ENCODE assay signal across 12 cellular contexts in genomic region chrX:118350221-118350620, GRCh38. TPM values are rescaled to one million over a fixed set of nuclear protein-coding genes. Genes with fewer than 3 reads are reported as not detected.
DNase-seq lines count a peak whose midpoint lies in the region; ATAC-seq lines count a peak whose summit lies in the region.
"Had no signal": no experiment of that assay in that cellular context is flagged by ENCODE, and none has a peak within 500 bp of the region (broad histone marks: within the 10 kb centered on the region; RNA-seq: fewer than 3 reads in every experiment).

No MANE protein-coding gene starts in this region.

- POLR2A ChIA-PET in naive thymus-derived CD8-positive, alpha-beta T cell (lab: Charles Lee), result no interaction called here

- no peaks in the 10 kb centered on the region for H3K9me3 ChIP-seq in neuronal stem cell (replicated peaks in 1 of 2; ENCODE audit: control insufficient read depth in 2 of 2, insufficient read depth in 1 of 2, low read depth in 1 of 2, low read length in 2 of 2)

- no peak for ATAC-seq in naive thymus-derived CD8-positive, alpha-beta T cell
- ATAC-seq in GM18502 (IDR thresholded peaks at IDR 0.05; ENCODE audit: poor library complexity, unreplicated experiment), result no peak
- ATAC-seq: activated CD4-positive, CD25-positive, alpha-beta regulatory T cell treated with anti-CD3 and anti-CD28 coated beads, Interleukin-2, amount 50 U/mL, for 24 hours had no signal

- H2BK120ac ChIP-seq in neuronal stem cell (ENCODE audit: low read depth, low read length), result no peak overlapping the region

- no peaks in the 10 kb centered on the region for H3K27me3 ChIP-seq in neuronal stem cell (ENCODE audit: control insufficient read depth in 3 of 3, insufficient read depth in 3 of 3, low read depth in 1 of 3, low read length in 3 of 3)

- no peak overlapping the region for H3K9ac ChIP-seq in neuronal stem cell (ENCODE audit: low read depth, low read length, poor library complexity)

- H3K9me3 Mint-ChIP-seq in naive thymus-derived CD8-positive, alpha-beta T cell, result no peaks in the 10 kb centered on the region

- no peak overlapping the region for H3K4ac ChIP-seq in neuronal stem cell (ENCODE audit: low read length)

- no peak overlapping the region for H2BK12ac ChIP-seq in neuronal stem cell (ENCODE audit: low read length)

- WGBS in neuronal stem cell (ENCODE audit: extremely low coverage in 2 of 2, insufficient read length in 2 of 2, insufficient replicate concordance in 1 of 2), 2 donors, result no CpG with 5 or more reads among the region's 6 CpGs

- H3K14ac ChIP-seq in neuronal stem cell (ENCODE audit: low read length), result no peak overlapping the region

- H3K4me3 Mint-ChIP-seq in naive thymus-derived CD8-positive, alpha-beta T cell, result peak overlapping the region in 6 of 10 donors; percentile 3 to 50 (median 32)

- H3K23ac ChIP-seq in neuronal stem cell (ENCODE audit: low read depth, low read length, poor library complexity), result no peak overlapping the region

- H3K27ac ChIP-seq in neuronal stem cell (replicated peaks; ENCODE audit: low read length), result no peak overlapping the region

- no peaks in the 10 kb centered on the region for H3K36me3 ChIP-seq in neuronal stem cell (replicated peaks in 1 of 2; ENCODE audit: control insufficient read depth in 2 of 2, insufficient read depth in 2 of 2, low read length in 2 of 2)

- peaks cover 0 to 25% of the 10 kb centered on the region in 2 donors for H3K4me1 ChIP-seq in neuronal stem cell (ENCODE audit: control insufficient read depth in 2 of 2, insufficient read depth in 1 of 2, low read depth in 1 of 2, low read length in 2 of 2)

- peak overlapping the region in 3 of 10 donors; percentile 12 to 38 (median 16) for H3K27ac Mint-ChIP-seq in naive thymus-derived CD8-positive, alpha-beta T cell

- H3K18ac ChIP-seq in neuronal stem cell (ENCODE audit: low read length), result no peak overlapping the region

- no peaks in the 10 kb centered on the region for H3K27me3 Mint-ChIP-seq in naive thymus-derived CD8-positive, alpha-beta T cell

- H2BK15ac ChIP-seq in neuronal stem cell (ENCODE audit: low read length), result no peak overlapping the region

- H4K8ac ChIP-seq in neuronal stem cell (ENCODE audit: low read depth, low read length), result no peak overlapping the region

- H4K91ac ChIP-seq in neuronal stem cell (ENCODE audit: low read depth, low read length, poor library complexity), result no peak overlapping the region

- no peaks in the 10 kb centered on the region for H3K36me3 Mint-ChIP-seq in naive thymus-derived CD8-positive, alpha-beta T cell

- no peaks in the 10 kb centered on the region for H3K79me1 ChIP-seq in neuronal stem cell (ENCODE audit: low read depth, low read length)

- no peak overlapping the region for H3K4me3 ChIP-seq in neuronal stem cell (ENCODE audit: low read length in 2 of 2)

- H2AK5ac ChIP-seq in neuronal stem cell (ENCODE audit: low read depth, low read length), result no peak overlapping the region

- peak; percentile 11 for DNase-seq in GM03348 (ENCODE audit: low spot score)
- DNase-seq in NCI-H226, result peak; percentile 42
- peak; percentile 63 for DNase-seq in amniotic epithelial cell (ENCODE audit: low read depth)
- DNase-seq in naive thymus-derived CD8-positive, alpha-beta T cell, result no peak
- DNase-seq in NCI-H82 (lab: John Stamatoyannopoulos, UW), result no peak
- no peak for DNase-seq in neuronal stem cell (ENCODE audit: low spot score)
- no peak for DNase-seq in SHP77 treated with DMSO at 0.1 percent for 48 hours (lab: John Stamatoyannopoulos, UW)
- DNase-seq: cerebellar nuclear complex; NCI-H2171 treated with DMSO at 0.1 percent for 48 hours; stimulated activated naive CD4-positive, alpha-beta T cell had no signal

- H2BK5ac ChIP-seq in neuronal stem cell (ENCODE audit: low read length), result no peak overlapping the region

- no peak overlapping the region for H3K4me2 ChIP-seq in neuronal stem cell (ENCODE audit: insufficient read depth, low read length, poor library complexity, severe bottlenecking)

- peaks cover 19 to 63% (median 49%) of the 10 kb centered on the region in 4 donors for H3K4me1 Mint-ChIP-seq in naive thymus-derived CD8-positive, alpha-beta T cell

- H2AFZ ChIP-seq in neuronal stem cell (ENCODE audit: low read length), result no peak overlapping the region

RNA-seq across cellular contexts. Expression of gene WDR44, which starts 4.3 kb away (rescaled TPM):
- total RNA-seq in naive thymus-derived CD8-positive, alpha-beta T cell, result 10 to 100 TPM; 17.9 to 20.8 TPM
- 1 to 10 TPM; 7.2 to 8.6 (median 8.3) TPM for polyA plus RNA-seq in naive thymus-derived CD8-positive, alpha-beta T cell
- 8.2 TPM for polyA plus RNA-seq in neuronal stem cell (2013, experiment 1 of 2)
- polyA plus RNA-seq in neuronal stem cell (2013, experiment 2 of 2), result 8.4 TPM

Comparison
In these comparisons a context has a peak if more than half of its experiments do, and no peak if none do; other contexts are left out.
1. DNase-seq: peak in GM03348 (single experiment), NCI-H226 (single experiment) and amniotic epithelial cell (single experiment); none in naive thymus-derived CD8-positive, alpha-beta T cell (0 of 10), NCI-H82 (single experiment), neuronal stem cell (single experiment) and SHP77 treated with DMSO at 0.1 percent for 48 hours (single experiment).